ENCODE assay signal across 20 cellular contexts in the genomic region with DNA sequence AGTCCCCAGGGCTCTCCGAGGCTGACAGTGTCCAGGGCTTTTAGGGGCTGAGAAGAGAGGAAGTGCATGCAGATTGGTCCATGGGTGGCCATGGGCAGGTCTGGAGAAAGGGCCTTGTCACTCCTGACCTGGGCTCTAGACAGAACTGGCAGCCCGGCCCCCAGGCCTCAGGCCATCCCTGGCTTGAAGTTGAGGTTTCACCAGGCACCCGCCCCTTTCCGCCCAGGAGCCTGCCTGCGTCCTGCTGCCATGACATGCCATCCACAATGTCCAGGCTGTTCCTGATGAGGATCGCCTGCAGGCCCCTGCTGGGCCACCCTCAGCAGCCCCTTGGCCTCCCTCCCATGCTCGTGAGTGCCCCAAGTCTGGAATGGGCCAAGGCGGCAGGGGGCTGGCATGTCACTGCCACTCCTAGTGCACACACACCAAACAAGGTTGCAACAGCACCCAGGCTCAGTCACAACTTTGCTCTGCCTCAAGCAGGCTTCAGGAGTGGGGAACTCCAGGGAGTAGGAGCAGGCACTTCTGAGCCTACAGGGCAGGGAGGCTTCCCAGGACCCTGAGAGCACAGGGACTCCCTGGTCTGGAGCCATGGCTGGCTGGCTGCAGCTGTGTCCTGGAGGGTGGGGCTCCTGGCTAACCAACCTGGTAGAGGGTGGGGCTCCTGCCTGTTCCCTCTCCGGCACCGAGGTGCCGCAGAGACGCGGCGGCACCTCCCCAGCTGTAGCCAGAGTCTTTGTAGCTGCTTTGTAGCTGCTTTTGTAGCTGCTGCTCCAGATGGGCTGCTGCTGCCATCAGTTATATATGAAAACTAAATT.
DNase-seq lines count a peak whose midpoint lies in the region; ATAC-seq and TF ChIP-seq lines count a peak whose summit lies in the region.
"Had no signal": no experiment of that assay in that cellular context is flagged by ENCODE, and none has a peak within 500 bp of the region (broad histone marks: within the 10 kb centered on the region; RNA-seq: fewer than 3 reads in every experiment).

No MANE protein-coding gene starts in this region.

- TF ChIP-seq CTCF in SK-N-SH (IDR thresholded peaks at IDR 0.05) (no peak), chondrocyte (IDR thresholded peaks at IDR 0.05) (no peak), sigmoid colon (IDR thresholded peaks at IDR 0.05) (no peak)

- no peaks in the 10 kb centered on the region for H3K9me3 ChIP-seq in SK-N-SH
- no peaks in the 10 kb centered on the region for H3K9me3 ChIP-seq in sigmoid colon

- intact Hi-C loops in sigmoid colon (cut with DNase I): no loop called here

- no peaks in the 10 kb centered on the region for H3K79me2 ChIP-seq in SK-N-SH (ENCODE audit: insufficient read depth)

- H3K27me3 ChIP-seq in SK-N-SH (ENCODE audit: insufficient read depth) (peaks cover 5% of the 10 kb centered on the region; the same call in 1 of the 2 replicates), sigmoid colon (no peaks in the 10 kb centered on the region)

- no peak for TF ChIP-seq POLR2A in sigmoid colon (IDR thresholded peaks at IDR 0.05)

- POLR2A ChIA-PET in SK-N-SH (lab: Yijun Ruan, JAX): no interaction called here

- H3K4me1 ChIP-seq in SK-N-SH (ENCODE audit: control insufficient read depth in 1 of 2, insufficient read depth in 2 of 2, low read depth in 1 of 2, low read length in 1 of 2) (no peaks in the 10 kb centered on the region), sigmoid colon (no peaks in the 10 kb centered on the region)

- no peaks in the 10 kb centered on the region for H3K36me3 Mint-ChIP-seq in chondrocyte (ENCODE audit: low read depth)
- H3K36me3 Mint-ChIP-seq: brain, type B pancreatic cell had no signal

- no peak for TF ChIP-seq RAD21 in SK-N-SH (IDR thresholded peaks at IDR 0.05; ENCODE audit: low read length)

- no peaks in the 10 kb centered on the region for H3F3A ChIP-seq in SK-N-SH (replicated peaks; ENCODE audit: insufficient read depth)

- H4K20me1 ChIP-seq in SK-N-SH (ENCODE audit: insufficient read depth): no peaks in the 10 kb centered on the region

- H3K9me2 ChIP-seq in SK-N-SH: no peaks in the 10 kb centered on the region

- no peak overlapping the region for H3K9ac ChIP-seq in SK-N-SH

- no peaks in the 10 kb centered on the region for H3K27me3 Mint-ChIP-seq in chondrocyte (ENCODE audit: low read depth)
- H3K27me3 Mint-ChIP-seq: brain; effector memory CD8-positive, alpha-beta T cell; type B pancreatic cell had no signal

- no peaks in the 10 kb centered on the region for H3K9me3 Mint-ChIP-seq in chondrocyte (ENCODE audit: low read depth)
- H3K9me3 Mint-ChIP-seq: brain, type B pancreatic cell had no signal

- H3K27ac ChIP-seq in SK-N-SH (ENCODE audit: low read depth in 2 of 2, low read length in 1 of 2) (no peak overlapping the region), sigmoid colon (no peak overlapping the region)
- H3K27ac ChIP-seq: HL-60, WERI-Rb-1 had no signal

- TF ChIP-seq EP300 in SK-N-SH (IDR thresholded peaks at IDR 0.05; ENCODE audit: borderline replicate concordance in 1 of 2, low read depth in 1 of 2, low read length in 1 of 2): no peak
- no peak for TF ChIP-seq EP300 in sigmoid colon (IDR thresholded peaks at IDR 0.05)

- H3K36me3 ChIP-seq in SK-N-SH (replicated peaks in 1 of 2; ENCODE audit: control insufficient read depth in 1 of 2, insufficient read depth in 2 of 2, low read length in 1 of 2) (no peaks in the 10 kb centered on the region), sigmoid colon (no peaks in the 10 kb centered on the region)
- H3K36me3 ChIP-seq: WERI-Rb-1 had no signal

- H3K4me3 Mint-ChIP-seq in chondrocyte (ENCODE audit: unreplicated experiment): no peak overlapping the region
- H3K4me3 Mint-ChIP-seq: brain; effector memory CD8-positive, alpha-beta T cell; type B pancreatic cell had no signal

- peaks cover under 1% of the 10 kb centered on the region for H3K4me1 Mint-ChIP-seq in chondrocyte (ENCODE audit: low read depth)
- H3K4me1 Mint-ChIP-seq: brain had no signal

- no peak for ATAC-seq in SK-N-SH treated with all-trans-retinoic acid at 6 μM for 48 hours
- ATAC-seq: effector memory CD8-positive, alpha-beta T cell; GM12878 had no signal

- no peak overlapping the region for H3K27ac Mint-ChIP-seq in chondrocyte (ENCODE audit: unreplicated experiment)
- H3K27ac Mint-ChIP-seq: activated T-helper 2 cell treated with anti-CD3 and anti-CD28 coated beads, Interferon-gamma antibody, Interleukin-2, Interleukin-4, amounts not matched to agents 10 μg/mL and 5 μg/mL and 100 μg/mL, durations not matched to agents 14 hours and 24 hours and 36 hours; brain; effector memory CD8-positive, alpha-beta T cell; type B pancreatic cell had no signal

- CTCF ChIA-PET in SK-N-SH (lab: Yijun Ruan, JAX): no interaction called here

- H3K4me2 ChIP-seq in SK-N-SH: no peak overlapping the region

- no peak overlapping the region for H3K4me3 ChIP-seq in SK-N-SH (ENCODE audit: low read depth in 2 of 2, low read length in 1 of 2)
- no peak overlapping the region for H3K4me3 ChIP-seq in sigmoid colon
- H3K4me3 ChIP-seq: GM12878 had no signal

- DNase-seq in SK-N-SH (peak; percentile 2), Daoy (ENCODE audit: low read depth) (peak; percentile 25), chondrocyte (ENCODE audit: low spot score) (peak; percentile 82), sigmoid colon (peak; percentile 52), midbrain (lab: John Stamatoyannopoulos, UW) (no peak), dedifferentiated amniotic fluid mesenchymal stem cell (ENCODE audit: extremely low spot score) (no peak)
- DNase-seq in NK-92 treated with Interleukin-12 subunit alpha and Interleukin-12 subunit beta, amount 100 ng/mL, for 24 hours (lab: John Stamatoyannopoulos, UW): no peak
- DNase-seq: activated CD4-positive, alpha-beta T cell treated with anti-CD3 and anti-CD28 coated beads, Interleukin-2, amount 50 U/mL, for 4 hours; DMS79 treated with DMSO at 0.1 percent for 48 hours; effector memory CD8-positive, alpha-beta T cell; foreskin fibroblast; NCI-H187 treated with DMSO at 0.1 percent for 48 hours; NCI-H526 treated with DMSO at 0.1 percent for 48 hours; WERI-Rb-1 had no signal

- H2AFZ ChIP-seq in SK-N-SH (ENCODE audit: low read depth): no peak overlapping the region

- 4% methylated on average over 8 of the region's 14 CpGs for WGBS in SK-N-SH (ENCODE audit: low lambda C conversion rate)
- 91% methylated on average over 14 of the region's 14 CpGs for WGBS in sigmoid colon, 2 donors

TF ChIP-seq in SK-N-SH, 30 proteins besides CTCF, POLR2A, EP300 and RAD21:
- TF ChIP-seq NRF1 (IDR thresholded peaks at IDR 0.05; ENCODE audit: low read depth, low read length): no peak
- TF ChIP-seq FOXJ3 (CRISPR knock-in tag; IDR thresholded peaks at IDR 0.05): no peak
- TF ChIP-seq GABPA (IDR thresholded peaks at IDR 0.05; ENCODE audit: low read depth): no peak
- no peak for TF ChIP-seq EZH2phosphoT487 (IDR thresholded peaks at IDR 0.05; ENCODE audit: borderline replicate concordance, low read depth)
- TF ChIP-seq MXI1 (IDR thresholded peaks at IDR 0.05; ENCODE audit: low read depth, low read length): no peak
- no peak for TF ChIP-seq TEAD4 (IDR thresholded peaks at IDR 0.05; ENCODE audit: borderline replicate concordance, insufficient read depth)

TF ChIP-seq in SK-N-SH treated with all-trans-retinoic acid at 6 μM for 48 hours, 23 proteins besides CTCF, POLR2A, EP300 and RAD21 (continues in another document):
- TF ChIP-seq ZFP3 (CRISPR knock-in tag; IDR thresholded peaks at IDR 0.05): no peak
- no peak for TF ChIP-seq SNAI2 (CRISPR knock-in tag; IDR thresholded peaks at IDR 0.05)
- TF ChIP-seq PATZ1 (CRISPR knock-in tag; IDR thresholded peaks at IDR 0.05; ENCODE audit: borderline replicate concordance): no peak
- no peak for TF ChIP-seq ZC3H10 (CRISPR knock-in tag; IDR thresholded peaks at IDR 0.05)
- TF ChIP-seq RARB (CRISPR knock-in tag; IDR thresholded peaks at IDR 0.05): no peak
- TF ChIP-seq, protein P1, sequence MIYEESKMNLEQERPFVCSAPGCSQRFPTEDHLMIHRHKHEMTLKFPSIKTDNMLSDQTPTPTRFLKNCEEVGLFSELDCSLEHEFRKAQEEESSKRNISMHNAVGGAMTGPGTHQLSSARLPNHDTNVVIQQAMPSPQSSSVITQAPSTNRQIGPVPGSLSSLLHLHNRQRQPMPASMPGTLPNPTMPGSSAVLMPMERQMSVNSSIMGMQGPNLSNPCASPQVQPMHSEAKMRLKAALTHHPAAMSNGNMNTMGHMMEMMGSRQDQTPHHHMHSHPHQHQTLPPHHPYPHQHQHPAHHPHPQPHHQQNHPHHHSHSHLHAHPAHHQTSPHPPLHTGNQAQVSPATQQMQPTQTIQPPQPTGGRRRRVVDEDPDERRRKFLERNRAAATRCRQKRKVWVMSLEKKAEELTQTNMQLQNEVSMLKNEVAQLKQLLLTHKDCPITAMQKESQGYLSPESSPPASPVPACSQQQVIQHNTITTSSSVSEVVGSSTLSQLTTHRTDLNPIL (CRISPR knock-in tag; IDR thresholded peaks at IDR 0.05; ENCODE audit: low read depth): no peak
- no peak for TF ChIP-seq TCF4 (CRISPR knock-in tag; IDR thresholded peaks at IDR 0.05; ENCODE audit: borderline replicate concordance)
- no peak for TF ChIP-seq ARNTL (CRISPR knock-in tag; IDR thresholded peaks at IDR 0.05; ENCODE audit: borderline replicate concordance, low read depth)
- TF ChIP-seq PPARA (CRISPR knock-in tag; IDR thresholded peaks at IDR 0.05; ENCODE audit: borderline replicate concordance): no peak

Comparison
In these comparisons a context has a peak if more than half of its experiments do, and no peak if none do; other contexts are left out.
1. DNase-seq: peak in SK-N-SH (single experiment), Daoy (single experiment), chondrocyte (single experiment) and sigmoid colon (single experiment); none in midbrain (single experiment), NK-92 treated with Interleukin-12 subunit alpha and Interleukin-12 subunit beta, amount 100 ng/mL, for 24 hours (single experiment) and dedifferentiated amniotic fluid mesenchymal stem cell (single experiment).